17 cellular contexts compared by ENCODE assay signal in genomic region chr3:48930590-48930989, GRCh38.
"Had no signal": no experiment of that assay in that cellular context is flagged by ENCODE, and none has a peak within 500 bp of the region (broad histone marks: within the 10 kb centered on the region; RNA-seq: fewer than 3 reads in every experiment).

No MANE protein-coding gene starts in this region.

- H3K9me3 Mint-ChIP-seq: activated B cell treated with CpG ODN at 0.5 μM for 24 hours; activated CD4-positive, alpha-beta T cell treated with anti-CD3 and anti-CD28 coated beads, Interleukin-2, amount 10 ng/mL, durations not matched to agents 24 days and 14 days; activated naive CD4-positive, alpha-beta T cell treated with anti-CD3 and anti-CD28 coated beads, Interleukin-2, amount 50 U/mL, for 24 hours; neural crest cell; T-helper 1 cell treated with Interleukin-12 subunit alpha and Interleukin-12 subunit beta and Interleukin-4 antibody, amounts not matched to agents 30 μg/mL and 1 μg/mL, for 36 hours had no signal

- H3K27ac ChIP-seq: brain microvascular endothelial cell, esophagus muscularis mucosa, pancreas, skin epidermis, thoracic aorta had no signal

- ATAC-seq: pancreas had no signal

- FAIRE-seq: endometrium, frontal cortex, kidney, pancreas, urothelium cell line had no signal

- H3K4me3 Mint-ChIP-seq: activated B cell treated with CpG ODN at 0.5 μM for 24 hours; neural crest cell; T-helper 1 cell treated with Interleukin-12 subunit alpha and Interleukin-12 subunit beta and Interleukin-4 antibody, amounts not matched to agents 30 μg/mL and 1 μg/mL, for 36 hours had no signal

- H3K27ac Mint-ChIP-seq: activated B cell treated with CpG ODN at 0.5 μM for 24 hours; activated naive CD4-positive, alpha-beta T cell treated with anti-CD3 and anti-CD28 coated beads, Interleukin-2, amount 50 U/mL, for 24 hours; T-helper 1 cell treated with Interleukin-12 subunit alpha and Interleukin-12 subunit beta and Interleukin-4 antibody, amounts not matched to agents 30 μg/mL and 1 μg/mL, for 36 hours had no signal

- DNase-seq: activated B cell treated with CpG ODN at 0.5 μM for 24 hours; activated CD4-positive, alpha-beta T cell treated with anti-CD3 and anti-CD28 coated beads, Interleukin-2, amount 10 ng/mL, durations not matched to agents 24 days and 14 days; activated effector memory CD4-positive, alpha-beta T cell treated with Interleukin-2 at 50 U/mL for 16 hours; brain microvascular endothelial cell; kidney; pancreas; stimulated activated CD4-positive, alpha-beta T cell treated with anti-CD3 and anti-CD28 coated beads, Interleukin-4, amount 100 ng/mL, for 4 hours; stomach had no signal

- H3K27me3 ChIP-seq: brain microvascular endothelial cell, esophagus muscularis mucosa, pancreas, stomach had no signal

- H3K4me3 ChIP-seq: esophagus muscularis mucosa, pancreas, skin epidermis, stomach, thoracic aorta had no signal

- H3K9me3 ChIP-seq: esophagus muscularis mucosa, pancreas, stomach, thoracic aorta had no signal
